8 cellular contexts compared by ENCODE assay signal in genomic region chr22:46578251-46578823, GRCh38. TPM values are rescaled to one million over a fixed set of nuclear protein-coding genes. Genes with fewer than 3 reads are reported as not detected.
DNase-seq lines count a peak whose midpoint lies in the region; ATAC-seq and TF ChIP-seq lines count a peak whose summit lies in the region.

No MANE protein-coding gene starts in this region.

- no peaks in the 10 kb centered on the region for H3K9me3 Mint-ChIP-seq in activated CD8-positive, alpha-beta memory T cell treated with anti-CD3 and anti-CD28 coated beads, Interleukin-2, amount 10 ng/mL, durations not matched to agents 7 days and 5 days (ENCODE audit: low read depth)
- H3K9me3 Mint-ChIP-seq in brain, result peaks cover 0 to 1% (median 0%) of the 10 kb centered on the region in 5 experiments

- peak overlapping the region; percentile 83 for H3K4me3 Mint-ChIP-seq in activated CD8-positive, alpha-beta memory T cell treated with anti-CD3 and anti-CD28 coated beads, Interleukin-2, amount 10 ng/mL, durations not matched to agents 7 days and 5 days
- H3K4me3 Mint-ChIP-seq in brain, result peak overlapping the region; percentile 89 to 94 (median 94)

- no peak for DNase-seq in activated CD8-positive, alpha-beta memory T cell treated with anti-CD3 and anti-CD28 coated beads, Interleukin-2, amount 10 ng/mL, durations not matched to agents 7 days and 5 days
- no peak for DNase-seq in activated CD8-positive, alpha-beta memory T cell treated with anti-CD3 and anti-CD28 coated beads for 24 hours
- DNase-seq in lung (ENCODE audit: low spot score) (no peak), tibial artery (no peak), NCI-H2227 treated with DMSO at 0.1 percent for 48 hours (lab: John Stamatoyannopoulos, UW) (no peak), AG08395 (ENCODE audit: low spot score) (no peak), testis (no peak)

- no peaks in the 10 kb centered on the region for H3K36me3 Mint-ChIP-seq in activated CD8-positive, alpha-beta memory T cell treated with anti-CD3 and anti-CD28 coated beads, Interleukin-2, amount 10 ng/mL, durations not matched to agents 7 days and 5 days
- no peaks in the 10 kb centered on the region for H3K36me3 Mint-ChIP-seq in brain

- H3K27me3 ChIP-seq in lung (ENCODE audit: control insufficient read depth, insufficient read depth) (no peaks in the 10 kb centered on the region), tibial artery (no peaks in the 10 kb centered on the region), testis (no peaks in the 10 kb centered on the region)

- H3K27ac ChIP-seq in lung (ENCODE audit: low read depth in 1 of 2, low read length in 1 of 2) (peak overlapping the region; percentile 57 to 73), tibial artery (peak overlapping the region in 1 of 2 donors; percentile 57), testis (no peak overlapping the region)

- H3K36me3 ChIP-seq in lung (ENCODE audit: control insufficient read depth in 2 of 2, insufficient read depth in 2 of 2, low read length in 2 of 2) (no peaks in the 10 kb centered on the region), tibial artery (no peaks in the 10 kb centered on the region), testis (ENCODE audit: low read depth, missing control alignments) (no peaks in the 10 kb centered on the region)

- CTCF ChIA-PET in activated CD8-positive, alpha-beta memory T cell treated with anti-CD3 and anti-CD28 coated beads, Interleukin-2, amount 10 ng/mL, durations not matched to agents 7 days and 5 days (lab: Charles Lee), result interaction anchor here (1.4 kb wide), 1 partner anchor 9 kb away, joined by 3 read pairs; no protein-coding TSS in a partner anchor

- TF ChIP-seq POLR2A in testis (IDR thresholded peaks at IDR 0.05), result no peak

- H3K4me1 ChIP-seq in lung (ENCODE audit: control insufficient read depth in 2 of 2, insufficient read depth in 2 of 2, low read length in 2 of 2) (peaks cover 16 to 42% of the 10 kb centered on the region in 2 donors), tibial artery (peaks cover 0 to 49% (median 20%) of the 10 kb centered on the region in 4 donors), testis (peaks cover 19% of the 10 kb centered on the region)

- peaks cover 2% of the 10 kb centered on the region for H3K27me3 Mint-ChIP-seq in activated CD8-positive, alpha-beta memory T cell treated with anti-CD3 and anti-CD28 coated beads, Interleukin-2, amount 10 ng/mL, durations not matched to agents 7 days and 5 days
- H3K27me3 Mint-ChIP-seq in brain, result peaks cover 4% of the 10 kb centered on the region

- no peak overlapping the region for H3K4me3 ChIP-seq in lung
- peak overlapping the region; percentile 62 to 73 for H3K4me3 ChIP-seq in tibial artery
- peak overlapping the region in 1 of 2 donors; percentile 67 for H3K4me3 ChIP-seq in testis

- WGBS in lung, 2 donors, result 46 to 51% methylated on average over 9 of the region's 9 CpGs
- 43 to 71% methylated on average over 4 to 9 of the region's 9 CpGs for WGBS in testis, 2 donors

- intact Hi-C loops in tibial artery (cut with DNase I; ENCODE audit: low total_unique reads) (no loop called here), testis (cut with DNase I; ENCODE audit: low total_unique reads) (no loop called here)

- ATAC-seq in activated CD8-positive, alpha-beta memory T cell treated with anti-CD3 and anti-CD28 coated beads, Interleukin-2, amount 10 ng/mL, durations not matched to agents 7 days and 5 days, result no peak
- no peak for ATAC-seq in lung (ENCODE audit: insufficient read depth, low FRiP score)

- H3K4me1 Mint-ChIP-seq in activated CD8-positive, alpha-beta memory T cell treated with anti-CD3 and anti-CD28 coated beads, Interleukin-2, amount 10 ng/mL, durations not matched to agents 7 days and 5 days, result peaks cover 43% of the 10 kb centered on the region
- peaks cover 54% of the 10 kb centered on the region for H3K4me1 Mint-ChIP-seq in brain

- no peak overlapping the region for H3K27ac Mint-ChIP-seq in activated CD8-positive, alpha-beta memory T cell treated with anti-CD3 and anti-CD28 coated beads, Interleukin-2, amount 10 ng/mL, durations not matched to agents 7 days and 5 days
- peak overlapping the region; percentile 37 to 98 (median 96) for H3K27ac Mint-ChIP-seq in brain

- no peak for TF ChIP-seq CTCF in brain (conservative IDR thresholded peaks at IDR 0.05)
- TF ChIP-seq CTCF in lung (IDR thresholded peaks at IDR 0.05; ENCODE audit: control extremely low read depth, extremely low read depth), result no peak
- TF ChIP-seq CTCF in tibial artery (IDR thresholded peaks at IDR 0.05), result no peak
- TF ChIP-seq CTCF in testis (IDR thresholded peaks at IDR 0.05), result no peak

- H3K9me3 ChIP-seq in lung (ENCODE audit: control insufficient read depth in 2 of 2, insufficient read depth in 1 of 2, low read length in 1 of 2) (no peaks in the 10 kb centered on the region), tibial artery (no peaks in the 10 kb centered on the region), testis (no peaks in the 10 kb centered on the region)

RNA-seq across cellular contexts. Expression of gene CELSR1, which starts 40.9 kb away (rescaled TPM):
- total RNA-seq in activated CD8-positive, alpha-beta memory T cell treated with anti-CD3 and anti-CD28 coated beads, Interleukin-2, amount 10 ng/mL, durations not matched to agents 7 days and 5 days, result under 1 TPM; 0.06 to 0.12 TPM
- polyA plus RNA-seq in brain (ENCODE audit: insufficient read depth, low read depth, low replicate concordance) (1.5 TPM), lung (10 to 100 TPM; 14.0 to 29.3 TPM), testis (ENCODE audit: insufficient read depth, low read depth, low replicate concordance) (5.6 TPM)
- total RNA-seq in lung (10 to 100 TPM; 36.1 to 65.9 TPM), testis (10 to 100 TPM; 13.8 to 21.5 TPM)

RNA-seq across cellular contexts. Expression of gene GRAMD4, which starts 41.8 kb away (rescaled TPM):
- total RNA-seq in activated CD8-positive, alpha-beta memory T cell treated with anti-CD3 and anti-CD28 coated beads, Interleukin-2, amount 10 ng/mL, durations not matched to agents 7 days and 5 days, result 10 to 100 TPM; 35.4 to 44.6 TPM
- 12.6 TPM for polyA plus RNA-seq in brain (ENCODE audit: insufficient read depth, low read depth, low replicate concordance)
- total RNA-seq in lung, result 10 to 100 TPM; 18.0 to 67.7 TPM
- 10 to 100 TPM; 16.3 to 24.4 TPM for polyA plus RNA-seq in lung
- total RNA-seq in testis, result 10 to 100 TPM; 61.2 to 81.5 TPM
- polyA plus RNA-seq in testis (ENCODE audit: insufficient read depth, low read depth, low replicate concordance), result 20.8 TPM

Comparison
In these comparisons a context has a peak if more than half of its experiments do, and no peak if none do; other contexts are left out.
1. H3K27ac ChIP-seq: peak in lung (2 of 2); none in testis (0 of 2).
2. RNA of gene CELSR1, which starts 40.9 kb away (total RNA-seq): 36.1 to 65.9 TPM in lung and 13.8 to 21.5 TPM in testis; 0.06 to 0.12 TPM in activated CD8-positive, alpha-beta memory T cell treated with anti-CD3 and anti-CD28 coated beads, Interleukin-2, amount 10 ng/mL, durations not matched to agents 7 days and 5 days; every median in the first group is over 10 times any median in the second.